ENCODE assay signal across 18 cellular contexts in genomic region chr12:52165096-52165855, GRCh38. TPM values are rescaled to one million over a fixed set of nuclear protein-coding genes. Genes with fewer than 3 reads are reported as not detected.
A peak's percentile ranks its signal among the peaks of the same experiment; 100 is the strongest.
DNase-seq lines count a peak whose midpoint lies in the region; ATAC-seq and TF ChIP-seq lines count a peak whose summit lies in the region.
"Had no signal": no experiment of that assay in that cellular context is flagged by ENCODE, and none has a peak within 500 bp of the region (broad histone marks: within the 10 kb centered on the region; RNA-seq: fewer than 3 reads in every experiment).

No MANE protein-coding gene starts in this region.

- no peaks in the 10 kb centered on the region for H3K79me2 ChIP-seq in OCI-LY7 (ENCODE audit: insufficient read depth, low read depth, low read length)

- H3K4me2 ChIP-seq in OCI-LY7 (ENCODE audit: low read length) = no peak overlapping the region
- H3K4me2 ChIP-seq: neural progenitor cell had no signal

- H3K4me3 ChIP-seq in HL-60 (replicated peaks; ENCODE audit: insufficient read depth, low read length) = no peak overlapping the region
- H3K4me3 ChIP-seq in RWPE2 (ENCODE audit: severe bottlenecking) = no peak overlapping the region
- H3K4me3 ChIP-seq in OCI-LY7 (ENCODE audit: low read depth, low read length, poor library complexity, severe bottlenecking) = no peak overlapping the region
- H3K4me3 ChIP-seq in prostate gland = no peak overlapping the region
- H3K4me3 ChIP-seq: dorsolateral prefrontal cortex, esophagus muscularis mucosa, neural progenitor cell had no signal

- POLR2A ChIA-PET in OCI-LY7 (lab: Charles Lee) = no interaction called here

- H3K27me3 ChIP-seq in HL-60 (ENCODE audit: insufficient read depth, poor library complexity, severe bottlenecking) = no peaks in the 10 kb centered on the region
- no peaks in the 10 kb centered on the region for H3K27me3 ChIP-seq in RWPE2 (ENCODE audit: insufficient read depth, poor library complexity, severe bottlenecking)
- H3K27me3 ChIP-seq in prostate gland (replicated peaks; ENCODE audit: insufficient read depth) = no peaks in the 10 kb centered on the region
- H3K27me3 ChIP-seq: brain microvascular endothelial cell, dorsolateral prefrontal cortex, esophagus muscularis mucosa, neural progenitor cell had no signal

- TF ChIP-seq CTCF in HL-60 (IDR thresholded peaks at IDR 0.05; ENCODE audit: insufficient read depth, low read length) (no peak), RWPE2 (IDR thresholded peaks at IDR 0.05; ENCODE audit: poor library complexity, severe bottlenecking) (no peak), OCI-LY7 (conservative IDR thresholded peaks at IDR 0.05; ENCODE audit: low read length) (no peak), prostate gland (IDR thresholded peaks at IDR 0.05) (no peak)

- no peaks in the 10 kb centered on the region for H4K20me1 ChIP-seq in OCI-LY7 (ENCODE audit: insufficient read depth, low read length)

- H3K9me3 ChIP-seq in RWPE2 (ENCODE audit: severe bottlenecking) (no peaks in the 10 kb centered on the region), OCI-LY7 (ENCODE audit: low read length) (no peaks in the 10 kb centered on the region), prostate gland (no peaks in the 10 kb centered on the region)
- H3K9me3 ChIP-seq: esophagus muscularis mucosa had no signal

- DNase-seq in AML-193 (lab: John Stamatoyannopoulos, UW) = peak; percentile 22 to 52
- peak; percentile 45 to 72 for DNase-seq in HL-60 (ENCODE audit: low read depth in 1 of 2, low spot score in 1 of 2)
- no peak for DNase-seq in RWPE2 (ENCODE audit: low spot score)
- peak; percentile 92 for DNase-seq in islet precursor cell
- no peak for DNase-seq in SKM-1 treated with dmso at 0.1 percent for 144 hours (lab: John Stamatoyannopoulos, UW; ENCODE audit: unreplicated experiment)
- no peak for DNase-seq in OCI-LY7 (ENCODE audit: low spot score)
- no peak for DNase-seq in prostate gland (ENCODE audit: low spot score)
- DNase-seq: activated naive CD4-positive, alpha-beta T cell treated with anti-CD3 and anti-CD28 coated beads, Interleukin-2, amount 50 U/mL, for 16 hours; brain microvascular endothelial cell; dorsolateral prefrontal cortex; EL; head of caudate nucleus; NCI-H1694 treated with DMSO at 0.1 percent for 48 hours; T-helper 2 cell had no signal

- no peaks in the 10 kb centered on the region for H3K9me2 ChIP-seq in OCI-LY7 (ENCODE audit: insufficient read depth, low read length)

- BruUV-seq in OCI-LY7 (replicated peaks; lab: Mats Ljungman, UMichigan) = no TSS peak

- no peak for TF ChIP-seq POLR2A in prostate gland (IDR thresholded peaks at IDR 0.05)

- 79% methylated on average over 13 of the region's 13 CpGs for WGBS in prostate gland

- CTCF ChIA-PET in OCI-LY7 (lab: Charles Lee; ENCODE audit: unreplicated experiment) = interaction anchor here (1.0 kb wide), 1 partner anchor 9 kb away, joined by 3 read pairs; no protein-coding TSS in a partner anchor

- ATAC-seq in RWPE2 (ENCODE audit: low read depth) = no peak
- ATAC-seq in HG02588 (IDR thresholded peaks at IDR 0.05; ENCODE audit: unreplicated experiment) = no peak
- ATAC-seq: sciatic nerve had no signal

- no peak overlapping the region for H3K27ac ChIP-seq in HL-60 (replicated peaks)
- H3K27ac ChIP-seq in RWPE2 (ENCODE audit: poor library complexity, severe bottlenecking) = peak overlapping the region; percentile 84
- H3K27ac ChIP-seq in OCI-LY7 (ENCODE audit: low read depth, low read length, poor library complexity, severe bottlenecking) = no peak overlapping the region
- no peak overlapping the region for H3K27ac ChIP-seq in prostate gland
- H3K27ac ChIP-seq: brain microvascular endothelial cell, dorsolateral prefrontal cortex, esophagus muscularis mucosa, neural progenitor cell had no signal

- H3K36me3 ChIP-seq in RWPE2 (ENCODE audit: low read depth) (no peaks in the 10 kb centered on the region), OCI-LY7 (ENCODE audit: insufficient read depth, low read length) (no peaks in the 10 kb centered on the region), prostate gland (no peaks in the 10 kb centered on the region)
- H3K36me3 ChIP-seq: brain microvascular endothelial cell, esophagus muscularis mucosa, neural progenitor cell had no signal

- intact Hi-C loops in OCI-LY7 (cut with micrococcal nuclease; ENCODE audit: unreplicated experiment) (no loop called here), prostate gland (cut with DNase I) (no loop called here)

- peaks cover 22% of the 10 kb centered on the region for H3K4me1 ChIP-seq in RWPE2 (ENCODE audit: insufficient read depth, poor library complexity, severe bottlenecking)
- H3K4me1 ChIP-seq in OCI-LY7 (ENCODE audit: insufficient read depth, low read length, poor library complexity, severe bottlenecking) = no peaks in the 10 kb centered on the region
- no peaks in the 10 kb centered on the region for H3K4me1 ChIP-seq in prostate gland (replicated peaks)
- H3K4me1 ChIP-seq: neural progenitor cell had no signal

- no peak overlapping the region for H2AFZ ChIP-seq in OCI-LY7 (ENCODE audit: low read length)
- H2AFZ ChIP-seq: neural progenitor cell had no signal

RNA-seq across cellular contexts. Expression of gene KRT80, which starts 26.5 kb away (rescaled TPM):
- not detected in 2 replicates for total RNA-seq in OCI-LY7 (2014; rRNA removed; shearing (Covaris generic))
- total RNA-seq in OCI-LY7 (2022) (not detected in 2 replicates), prostate gland (1 to 10 TPM; 1.9 to 3.7 TPM)

Comparison
In these comparisons a context has a peak if more than half of its experiments do, and no peak if none do; other contexts are left out.
1. DNase-seq: peak in AML-193 (2 of 2), HL-60 (2 of 2) and islet precursor cell (single experiment); none in RWPE2 (single experiment), SKM-1 treated with dmso at 0.1 percent for 144 hours (single experiment), OCI-LY7 (single experiment) and prostate gland (single experiment).